Comparison of ENCODE assay signal across 11 cellular contexts in the genomic region with DNA sequence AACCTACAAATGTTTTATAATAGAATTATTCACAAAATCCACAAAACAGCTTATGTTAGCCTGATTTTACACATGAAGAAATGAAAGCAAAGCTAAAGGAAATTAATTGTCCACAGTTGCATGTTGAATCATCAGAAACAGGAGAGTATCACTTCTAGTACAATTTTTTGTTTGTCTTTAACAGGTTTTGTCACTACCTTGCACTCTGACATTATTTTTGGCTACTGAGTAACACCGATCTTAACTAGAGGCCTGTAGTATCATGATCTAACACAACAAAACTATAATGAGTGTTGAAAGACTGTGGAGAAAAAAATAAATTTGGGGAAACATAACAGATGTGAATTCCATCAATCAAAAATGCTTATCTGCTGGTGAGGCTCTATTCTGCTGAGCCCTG.
DNase-seq lines count a peak whose midpoint lies in the region; ATAC-seq and TF ChIP-seq lines count a peak whose summit lies in the region.
"Had no signal": no experiment of that assay in that cellular context is flagged by ENCODE, and none has a peak within 500 bp of the region (broad histone marks: within the 10 kb centered on the region; RNA-seq: fewer than 3 reads in every experiment).

No MANE protein-coding gene starts in this region.

- no peaks in the 10 kb centered on the region for H3K9me3 Mint-ChIP-seq in CD8-positive, alpha-beta T cell
- H3K9me3 Mint-ChIP-seq in activated naive CD8-positive, alpha-beta T cell treated with anti-CD3 and anti-CD28 coated beads for 36 hours, result no peaks in the 10 kb centered on the region
- no peaks in the 10 kb centered on the region for H3K9me3 Mint-ChIP-seq in Calu3 (ENCODE audit: low read depth, unreplicated experiment)
- H3K9me3 Mint-ChIP-seq: CD4-positive, alpha-beta memory T cell had no signal

- H3K4me1 ChIP-seq in CD8-positive, alpha-beta T cell (ENCODE audit: insufficient read depth, low read length), result peaks cover 3% of the 10 kb centered on the region

- intact Hi-C loops in CD8-positive, alpha-beta T cell (cut with DNase I, micrococcal nuclease), result no loop called here
- intact Hi-C loops in Calu3 (cut with micrococcal nuclease; ENCODE audit: unreplicated experiment), result no loop called here

- no peak overlapping the region for H3K4me3 ChIP-seq in CD8-positive, alpha-beta T cell (ENCODE audit: low read depth, low read length)
- H3K4me3 ChIP-seq: upper lobe of left lung had no signal

- CTCF ChIA-PET in CD8-positive, alpha-beta T cell (lab: Charles Lee), result interaction anchor here (0.7 to 1.5 kb wide), 2 partner anchors 63 to 1076 kb away, joined by 4 to 5 read pairs; no protein-coding TSS in a partner anchor
- CTCF ChIA-PET in Calu3 (lab: Charles Lee), result interaction anchor here (0.6 kb wide), 2 partner anchors 11 to 56 kb away, joined by 3 to 5 read pairs; no protein-coding TSS in a partner anchor

- no TSS peak for BruUV-seq in Calu3 (replicated peaks; lab: Mats Ljungman, UMichigan)

- H3K27me3 Mint-ChIP-seq in CD8-positive, alpha-beta T cell (ENCODE audit: low read depth), result no peaks in the 10 kb centered on the region
- H3K27me3 Mint-ChIP-seq in activated naive CD8-positive, alpha-beta T cell treated with anti-CD3 and anti-CD28 coated beads for 36 hours, result no peaks in the 10 kb centered on the region
- no peaks in the 10 kb centered on the region for H3K27me3 Mint-ChIP-seq in Calu3 (ENCODE audit: unreplicated experiment)
- H3K27me3 Mint-ChIP-seq: CD4-positive, alpha-beta memory T cell had no signal

- H3K27ac Mint-ChIP-seq in CD8-positive, alpha-beta T cell, result peak overlapping the region; percentile 4
- peak overlapping the region; percentile 30 for H3K27ac Mint-ChIP-seq in activated naive CD8-positive, alpha-beta T cell treated with anti-CD3 and anti-CD28 coated beads for 36 hours
- H3K27ac Mint-ChIP-seq in Calu3 (ENCODE audit: unreplicated experiment), result no peak overlapping the region

- H3K9me3 ChIP-seq in CD8-positive, alpha-beta T cell (ENCODE audit: low read length), result no peaks in the 10 kb centered on the region
- H3K9me3 ChIP-seq: upper lobe of left lung had no signal

- no peak overlapping the region for H3K27ac ChIP-seq in CD8-positive, alpha-beta T cell (ENCODE audit: low read depth, low read length)
- H3K27ac ChIP-seq: upper lobe of left lung had no signal

- TF ChIP-seq CTCF in CD8-positive, alpha-beta T cell (IDR thresholded peaks at IDR 0.05), result no peak
- TF ChIP-seq CTCF in Calu3 (IDR thresholded peaks at IDR 0.05; ENCODE audit: unreplicated experiment), result no peak

- no peak overlapping the region for H3K4me3 Mint-ChIP-seq in CD8-positive, alpha-beta T cell
- peak overlapping the region; percentile 33 for H3K4me3 Mint-ChIP-seq in activated naive CD8-positive, alpha-beta T cell treated with anti-CD3 and anti-CD28 coated beads for 36 hours
- H3K4me3 Mint-ChIP-seq in Calu3 (ENCODE audit: low read depth, unreplicated experiment), result no peak overlapping the region

- H3K36me3 ChIP-seq in CD8-positive, alpha-beta T cell (ENCODE audit: insufficient read depth, low read length), result no peaks in the 10 kb centered on the region
- H3K36me3 ChIP-seq: upper lobe of left lung had no signal

- DNase-seq in CD8-positive, alpha-beta T cell, result no peak
- no peak for DNase-seq in activated naive CD8-positive, alpha-beta T cell treated with anti-CD3 and anti-CD28 coated beads for 36 hours
- DNase-seq in Calu3 (no peak), germinal center (ENCODE audit: low spot score) (no peak), NCI-H524 (lab: John Stamatoyannopoulos, UW) (no peak)
- DNase-seq in stimulated activated CD4-positive, alpha-beta T cell treated with anti-CD3 and anti-CD28 coated beads, Interleukin-4, amount 100 ng/mL, for 24 hours, result no peak
- DNase-seq: CD4-positive, alpha-beta memory T cell; midbrain; upper lobe of left lung had no signal

- H3K27me3 ChIP-seq in CD8-positive, alpha-beta T cell (ENCODE audit: insufficient read depth, low read length), result no peaks in the 10 kb centered on the region
- H3K27me3 ChIP-seq: upper lobe of left lung had no signal

- no peak for ATAC-seq in CD8-positive, alpha-beta T cell
- ATAC-seq in GM19351 (IDR thresholded peaks at IDR 0.05; ENCODE audit: unreplicated experiment) (peak; percentile 84), HG03103 (IDR thresholded peaks at IDR 0.05; ENCODE audit: low read depth, unreplicated experiment) (peak; percentile 69)

- POLR2A ChIA-PET in CD8-positive, alpha-beta T cell (lab: Charles Lee), result no interaction called here

- H3K4me1 Mint-ChIP-seq in CD8-positive, alpha-beta T cell (ENCODE audit: low read depth), result peaks cover 45% of the 10 kb centered on the region
- H3K4me1 Mint-ChIP-seq in activated naive CD8-positive, alpha-beta T cell treated with anti-CD3 and anti-CD28 coated beads for 36 hours, result peaks cover 35% of the 10 kb centered on the region
- H3K4me1 Mint-ChIP-seq in Calu3 (ENCODE audit: low read depth, unreplicated experiment), result peaks cover 23% of the 10 kb centered on the region

- H3K36me3 Mint-ChIP-seq in CD8-positive, alpha-beta T cell, result peaks cover 5% of the 10 kb centered on the region
- H3K36me3 Mint-ChIP-seq in activated naive CD8-positive, alpha-beta T cell treated with anti-CD3 and anti-CD28 coated beads for 36 hours, result peaks cover 15% of the 10 kb centered on the region
- no peaks in the 10 kb centered on the region for H3K36me3 Mint-ChIP-seq in Calu3 (ENCODE audit: insufficient read depth, unreplicated experiment)
